In the genomic region with DNA sequence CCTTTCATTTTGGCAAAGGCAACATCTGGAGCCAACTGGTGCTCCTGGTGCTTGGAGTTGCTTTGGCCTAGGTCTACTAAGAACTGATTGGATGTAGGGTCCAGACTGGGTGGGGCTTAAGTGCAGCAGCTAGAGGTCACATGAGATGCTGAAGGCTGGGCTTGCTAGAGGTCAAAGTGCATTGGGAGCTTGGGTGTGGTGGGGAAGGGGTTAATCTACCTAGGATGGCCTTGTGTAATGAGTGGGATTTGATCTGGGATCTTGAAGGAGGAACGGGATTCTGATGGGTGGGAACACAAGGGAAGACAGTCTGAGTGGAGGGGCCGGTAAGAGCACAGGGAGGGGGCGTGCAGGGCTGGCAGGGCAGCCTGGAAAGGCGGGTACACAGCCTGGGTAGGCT, we compare ENCODE assay signal across 22 cellular contexts.
"Had no signal": no experiment of that assay in that cellular context is flagged by ENCODE, and none has a peak within 500 bp of the region (broad histone marks: within the 10 kb centered on the region; RNA-seq: fewer than 3 reads in every experiment).

No MANE protein-coding gene starts in this region.

- H3K27ac Mint-ChIP-seq: mesothelial cell of epicardium; natural killer cell; nephron progenitor cell; stimulated activated memory B cell treated with anti-CD40 and anti-IgM and Interleukin-4, amounts not matched to agents 10 μg/mL and 1 μg/mL and 100 μg/mL, for 72 hours; type B pancreatic cell had no signal

- H3K9me3 Mint-ChIP-seq: mesothelial cell of epicardium; natural killer cell; nephron progenitor cell; stimulated activated memory B cell treated with anti-CD40 and anti-IgM and Interleukin-4, amounts not matched to agents 10 μg/mL and 1 μg/mL and 100 μg/mL, for 72 hours; stimulated activated naive CD8-positive, alpha-beta T cell treated with anti-CD3 and anti-CD28 coated beads, Interleukin-15, amount 100 ng/mL, for 72 hours; type B pancreatic cell had no signal

- H3K36me3 Mint-ChIP-seq: mesothelial cell of epicardium; naive B cell; natural killer cell; stimulated activated memory B cell treated with anti-CD40 and anti-IgM and Interleukin-4, amounts not matched to agents 10 μg/mL and 1 μg/mL and 100 μg/mL, for 72 hours; type B pancreatic cell had no signal

- H3K4me1 Mint-ChIP-seq: natural killer cell; stimulated activated memory B cell treated with anti-CD40 and anti-IgM and Interleukin-4, amounts not matched to agents 10 μg/mL and 1 μg/mL and 100 μg/mL, for 72 hours; stimulated activated naive CD8-positive, alpha-beta T cell treated with anti-CD3 and anti-CD28 coated beads, Interleukin-15, amount 100 ng/mL, for 72 hours had no signal

- DNase-seq: islet precursor cell; left ventricle myocardium inferior; mesendoderm; naive B cell; natural killer cell; nephron progenitor cell; nucleus accumbens; pancreas; retina; right cardiac atrium; sigmoid colon; stimulated activated CD4-positive, alpha-beta T cell treated with anti-CD3 and anti-CD28 coated beads, Interleukin-1b, Interleukin-23, amount 100 ng/mL, for 48 hours; stimulated activated CD4-positive, alpha-beta T cell treated with anti-CD3 and anti-CD28 coated beads, Interleukin-2, amount 100 ng/mL, for 48 hours; stimulated activated CD4-positive, alpha-beta T cell treated with anti-CD3 and anti-CD28 coated beads, Interleukin-4, amount 100 ng/mL, for 4 hours; stimulated activated CD8-positive, alpha-beta memory T cell treated with anti-CD3 and anti-CD28 coated beads, Interleukin-4, amount 100 ng/mL, for 48 hours; stimulated activated naive CD4-positive, alpha-beta T cell treated with Interleukin-2 at 50 U/mL for 16 hours; stimulated activated naive CD8-positive, alpha-beta T cell treated with anti-CD3 and anti-CD28 coated beads, Interleukin-15, amount 100 ng/mL, for 72 hours; substantia nigra; uterus had no signal

- H3K4me3 Mint-ChIP-seq: mesothelial cell of epicardium; naive B cell; natural killer cell; nephron progenitor cell; stimulated activated memory B cell treated with anti-CD40 and anti-IgM and Interleukin-4, amounts not matched to agents 10 μg/mL and 1 μg/mL and 100 μg/mL, for 72 hours; stimulated activated naive CD8-positive, alpha-beta T cell treated with anti-CD3 and anti-CD28 coated beads, Interleukin-15, amount 100 ng/mL, for 72 hours; type B pancreatic cell had no signal

- ATAC-seq: natural killer cell; pancreas; right cardiac atrium; stimulated activated memory B cell treated with anti-CD40 and anti-IgM and Interleukin-4, amounts not matched to agents 10 μg/mL and 1 μg/mL and 100 μg/mL, for 72 hours; stimulated activated naive CD8-positive, alpha-beta T cell treated with anti-CD3 and anti-CD28 coated beads, Interleukin-15, amount 100 ng/mL, for 72 hours had no signal
